8 cellular contexts compared by ENCODE assay signal in the genomic region with DNA sequence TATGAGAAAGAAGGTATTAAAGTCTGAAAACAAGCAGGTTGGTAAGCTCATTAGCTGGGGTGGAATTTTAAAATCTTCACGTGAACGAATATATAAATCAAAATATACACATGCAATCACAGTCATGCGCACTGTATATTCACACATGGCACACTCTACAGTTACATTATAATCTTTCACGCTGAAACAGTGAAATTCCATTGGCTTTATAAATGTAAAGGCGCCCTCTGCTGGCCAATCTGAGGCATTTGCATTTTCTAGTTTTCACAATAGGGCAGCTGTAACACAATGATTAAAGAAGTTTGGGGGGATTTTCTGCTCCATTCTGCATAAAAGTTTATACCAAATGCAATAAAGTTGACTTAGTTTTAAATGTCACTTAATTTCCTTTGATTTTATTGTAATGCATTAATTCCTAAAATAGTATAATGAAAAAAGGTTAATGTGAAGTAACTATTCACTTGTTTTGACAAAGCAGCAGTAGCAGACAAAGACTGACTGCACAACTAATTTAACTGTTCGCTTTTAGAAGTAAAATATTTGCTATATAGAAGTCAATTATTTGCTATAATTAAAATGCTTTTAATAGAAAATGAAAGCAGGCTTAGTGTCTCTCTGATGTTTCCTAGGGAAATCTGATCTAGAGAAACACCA. TPM values are rescaled to one million over a fixed set of nuclear protein-coding genes. Genes with fewer than 3 reads are reported as not detected.
A peak's percentile ranks its signal among the peaks of the same experiment; 100 is the strongest.
DNase-seq lines count a peak whose midpoint lies in the region; ATAC-seq and TF ChIP-seq lines count a peak whose summit lies in the region.

No MANE protein-coding gene starts in this region.

- peaks cover 0 to 7% (median 4%) of the 10 kb centered on the region in 3 donors for H3K4me1 Mint-ChIP-seq in naive B cell

- no peaks in the 10 kb centered on the region for H3K36me3 ChIP-seq in endocrine pancreas (ENCODE audit: control insufficient read depth, insufficient read depth, low read length)

- no peaks in the 10 kb centered on the region for H3K36me3 Mint-ChIP-seq in naive B cell

- H3K9me3 Mint-ChIP-seq in naive B cell, result no peaks in the 10 kb centered on the region

- peaks cover 14% of the 10 kb centered on the region for H3K4me1 ChIP-seq in endocrine pancreas (ENCODE audit: control insufficient read depth, insufficient read depth, low read length)

- H3K27me3 ChIP-seq in endocrine pancreas (ENCODE audit: control insufficient read depth, insufficient read depth, low read length), result no peaks in the 10 kb centered on the region

- H3K9ac ChIP-seq in endocrine pancreas (ENCODE audit: control insufficient read depth, insufficient read depth, low read length), result no peak overlapping the region

- H3K4me3 ChIP-seq in endocrine pancreas (ENCODE audit: control insufficient read depth, insufficient read depth, low read length), result peak overlapping the region; percentile 12

- H3K9me3 ChIP-seq in endocrine pancreas (ENCODE audit: control insufficient read depth, low read length), result no peaks in the 10 kb centered on the region

- ATAC-seq in GM18867 (IDR thresholded peaks at IDR 0.05; ENCODE audit: unreplicated experiment) (peak; percentile 79), HG03159 (IDR thresholded peaks at IDR 0.05; ENCODE audit: unreplicated experiment) (peak; percentile 74), naive B cell (ENCODE audit: low read depth in 2 of 2) (peak; percentile 77 to 86)

- no peaks in the 10 kb centered on the region for H3K27me3 Mint-ChIP-seq in naive B cell

- no peak overlapping the region for H3K27ac Mint-ChIP-seq in naive B cell

- TF ChIP-seq CTCF in AG09319 (IDR thresholded peaks at IDR 0.05; ENCODE audit: low read depth, low read length), result peak; percentile 74

- H3K4me3 Mint-ChIP-seq in naive B cell, result no peak overlapping the region

- DNase-seq in AG09319 (ENCODE audit: extremely low read depth, low read depth) (peak; percentile 31), NCI-H446 treated with DMSO at 0.1 percent for 48 hours (lab: John Stamatoyannopoulos, UW) (peak; percentile 54), naive B cell (peak; percentile 45), stromal cell of bone marrow (ENCODE audit: low read depth) (peak; percentile 42)
- peak; percentile 32 to 34 for DNase-seq in activated CD4-positive, alpha-beta T cell treated with anti-CD3 and anti-CD28 coated beads, Interleukin-2, amount 50 U/mL, for 4 hours

RNA-seq across cellular contexts. Expression of gene IFIH1, which starts 17.2 kb away (rescaled TPM):
- polyA plus RNA-seq in naive B cell (ENCODE audit: low read depth in 6 of 6), result 10 to 100 TPM; 12.3 to 47.9 (median 41.2) TPM

RNA-seq across cellular contexts. Expression of gene GCA, which starts 42.7 kb away (rescaled TPM):
- 100 to 1,000 TPM in 1 of 6 donors, 10 to 100 TPM in 5; 57.9 to 106 (median 85.3) TPM for polyA plus RNA-seq in naive B cell (ENCODE audit: low read depth in 6 of 6)

RNA-seq across cellular contexts. Expression of gene FAP, which starts 58.0 kb away (rescaled TPM):
- polyA plus RNA-seq in naive B cell (ENCODE audit: low read depth in 6 of 6), result not detected

Comparison
In these comparisons a context has a peak if more than half of its experiments do, and no peak if none do; other contexts are left out.
1. Peak in every context shown above with its lines: DNase-seq, ATAC-seq and H3K4me3 ChIP-seq.